ENCODE assay signal across 33 cellular contexts in the genomic region with DNA sequence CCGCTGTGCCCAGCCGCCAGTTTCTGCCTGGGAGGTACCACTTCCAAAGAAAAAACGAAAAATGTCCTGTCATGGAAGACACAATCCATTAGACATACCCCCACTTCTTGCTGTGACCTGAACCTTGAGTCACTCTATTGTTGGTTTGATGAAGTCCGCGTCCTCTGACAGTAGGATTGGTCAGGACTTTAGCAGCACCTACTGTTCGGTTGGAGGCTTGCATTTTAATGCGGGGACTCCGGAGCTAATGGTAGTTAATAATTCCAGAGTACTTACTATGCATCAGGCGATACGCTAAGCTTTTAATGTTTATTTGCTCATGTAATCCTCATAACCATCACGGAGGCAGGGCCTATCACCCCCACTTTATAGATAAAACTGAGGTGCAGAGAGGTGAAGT. TPM values are rescaled to one million over a fixed set of nuclear protein-coding genes. Genes with fewer than 3 reads are reported as not detected.
"Had no signal": no experiment of that assay in that cellular context is flagged by ENCODE, and none has a peak within 500 bp of the region (broad histone marks: within the 10 kb centered on the region; RNA-seq: fewer than 3 reads in every experiment).

No MANE protein-coding gene starts in this region.

- H3K36me3 ChIP-seq: uterus had no signal

- H3K4me3 Mint-ChIP-seq: activated CD4-positive, alpha-beta memory T cell treated with anti-CD3 and anti-CD28 coated beads, Interleukin-2, amount 10 ng/mL, durations not matched to agents 7 days and 5 days; activated CD4-positive, alpha-beta T cell treated with anti-CD3 and anti-CD28 coated beads, Interleukin-2, amount 10 ng/mL, durations not matched to agents 24 days and 14 days; activated naive CD4-positive, alpha-beta T cell treated with anti-CD3 and anti-CD28 coated beads, Interleukin-2, amount 50 U/mL, for 24 hours; activated naive CD8-positive, alpha-beta T cell treated with anti-CD3 and anti-CD28 coated beads, Interleukin-2, amount 50 U/mL, for 24 hours; activated T-cell treated with anti-CD3 and anti-CD28 coated beads, Interleukin-2, amount 50 U/mL, for 24 hours; activated T-helper 17 cell treated with anti-CD3 and anti-CD28 coated beads, Interleukin-2, amount 50 U/mL, for 72 hours; central memory CD8-positive, alpha-beta T cell; effector memory CD8-positive, alpha-beta T cell; immature natural killer cell; natural killer cell treated with Interleukin-12 subunit alpha and Interleukin-12 subunit beta and Interleukin-15 and Interleukin-18, amount 100 ng/mL, for 72 hours; stimulated activated naive CD8-positive, alpha-beta T cell treated with anti-CD3 and anti-CD28 coated beads, Interleukin-15, Interleukin-2, amounts not matched to agents 100 ng/mL and 50 ng/mL, for 24 hours; T-helper 1 cell treated with Interleukin-12 subunit alpha and Interleukin-12 subunit beta and Interleukin-4 antibody, amounts not matched to agents 30 μg/mL and 1 μg/mL, for 36 hours had no signal

- H3K9me3 Mint-ChIP-seq: activated CD4-positive, alpha-beta memory T cell treated with anti-CD3 and anti-CD28 coated beads, Interleukin-2, amount 10 ng/mL, durations not matched to agents 7 days and 5 days; activated CD4-positive, alpha-beta T cell treated with anti-CD3 and anti-CD28 coated beads, Interleukin-2, amount 10 ng/mL, durations not matched to agents 24 days and 14 days; activated naive CD4-positive, alpha-beta T cell treated with anti-CD3 and anti-CD28 coated beads, Interleukin-2, amount 50 U/mL, for 24 hours; activated naive CD8-positive, alpha-beta T cell treated with anti-CD3 and anti-CD28 coated beads, Interleukin-2, amount 50 U/mL, for 24 hours; activated T-cell treated with anti-CD3 and anti-CD28 coated beads, Interleukin-2, amount 50 U/mL, for 24 hours; activated T-helper 17 cell treated with anti-CD3 and anti-CD28 coated beads, Interleukin-2, amount 50 U/mL, for 72 hours; central memory CD8-positive, alpha-beta T cell; effector memory CD8-positive, alpha-beta T cell; immature natural killer cell; natural killer cell treated with Interleukin-12 subunit alpha and Interleukin-12 subunit beta and Interleukin-15 and Interleukin-18, amount 100 ng/mL, for 72 hours; stimulated activated naive CD8-positive, alpha-beta T cell treated with anti-CD3 and anti-CD28 coated beads, Interleukin-15, Interleukin-2, amounts not matched to agents 100 ng/mL and 50 ng/mL, for 24 hours; T-helper 1 cell treated with Interleukin-12 subunit alpha and Interleukin-12 subunit beta and Interleukin-4 antibody, amounts not matched to agents 30 μg/mL and 1 μg/mL, for 36 hours had no signal

- H3K4me1 ChIP-seq: uterus had no signal

- H3K4me1 Mint-ChIP-seq: activated CD4-positive, alpha-beta memory T cell treated with anti-CD3 and anti-CD28 coated beads, Interleukin-2, amount 10 ng/mL, durations not matched to agents 7 days and 5 days; activated CD4-positive, alpha-beta T cell treated with anti-CD3 and anti-CD28 coated beads, Interleukin-2, amount 10 ng/mL, durations not matched to agents 24 days and 14 days; activated naive CD4-positive, alpha-beta T cell treated with anti-CD3 and anti-CD28 coated beads, Interleukin-2, amount 50 U/mL, for 24 hours; activated naive CD8-positive, alpha-beta T cell treated with anti-CD3 and anti-CD28 coated beads, Interleukin-2, amount 50 U/mL, for 24 hours; activated T-helper 17 cell treated with anti-CD3 and anti-CD28 coated beads, Interleukin-2, amount 50 U/mL, for 72 hours; central memory CD8-positive, alpha-beta T cell; immature natural killer cell had no signal

- H3K27me3 Mint-ChIP-seq: activated CD4-positive, alpha-beta memory T cell treated with anti-CD3 and anti-CD28 coated beads, Interleukin-2, amount 10 ng/mL, durations not matched to agents 7 days and 5 days; activated CD4-positive, alpha-beta T cell treated with anti-CD3 and anti-CD28 coated beads, Interleukin-2, amount 10 ng/mL, durations not matched to agents 24 days and 14 days; activated naive CD4-positive, alpha-beta T cell treated with anti-CD3 and anti-CD28 coated beads, Interleukin-2, amount 50 U/mL, for 24 hours; activated naive CD8-positive, alpha-beta T cell treated with anti-CD3 and anti-CD28 coated beads, Interleukin-2, amount 50 U/mL, for 24 hours; activated T-cell treated with anti-CD3 and anti-CD28 coated beads, Interleukin-2, amount 50 U/mL, for 24 hours; activated T-helper 17 cell treated with anti-CD3 and anti-CD28 coated beads, Interleukin-2, amount 50 U/mL, for 72 hours; central memory CD8-positive, alpha-beta T cell; effector memory CD8-positive, alpha-beta T cell; natural killer cell treated with Interleukin-12 subunit alpha and Interleukin-12 subunit beta and Interleukin-15 and Interleukin-18, amount 100 ng/mL, for 72 hours; stimulated activated naive CD8-positive, alpha-beta T cell treated with anti-CD3 and anti-CD28 coated beads, Interleukin-15, Interleukin-2, amounts not matched to agents 100 ng/mL and 50 ng/mL, for 24 hours had no signal

- H3K27me3 ChIP-seq: left lung, neutrophil, right lobe of liver, uterus had no signal

- DNase-seq: activated CD4-positive, alpha-beta memory T cell treated with anti-CD3 and anti-CD28 coated beads, Interleukin-2, amount 10 ng/mL, durations not matched to agents 7 days and 5 days; activated CD4-positive, alpha-beta T cell treated with anti-CD3 and anti-CD28 coated beads, Interleukin-2, amount 10 ng/mL, durations not matched to agents 24 days and 14 days; activated CD4-positive, CD25-positive, alpha-beta regulatory T cell treated with anti-CD3 and anti-CD28 coated beads, Interleukin-2, amount 50 U/mL, for 72 hours; activated CD8-positive, alpha-beta memory T cell treated with anti-CD3 and anti-CD28 coated beads, Interleukin-2, amount 50 U/mL, for 48 hours; activated naive CD8-positive, alpha-beta T cell treated with anti-CD3 and anti-CD28 coated beads, Interleukin-2, amount 50 U/mL, for 24 hours; activated T-cell treated with anti-CD3 and anti-CD28 coated beads, Interleukin-2, amount 50 U/mL, for 24 hours; amygdala; effector memory CD8-positive, alpha-beta T cell; head of caudate nucleus; hippocampal formation; immature natural killer cell; left lung; mesendoderm; mucosa of descending colon; right lobe of liver; stimulated activated CD4-positive, alpha-beta T cell treated with anti-CD3 and anti-CD28 coated beads, Interleukin-12 subunit alpha, Interleukin-12 subunit beta, amount 100 ng/mL, for 4 hours; stimulated activated CD4-positive, alpha-beta T cell treated with anti-CD3 and anti-CD28 coated beads, Interleukin-4, amount 100 ng/mL, for 1 hour; SW 1271; T-helper 9 cell; trophoblast cell; uterus had no signal

- H3K4me3 ChIP-seq: coronary artery, left lung, lung, mucosa of descending colon, right lobe of liver, thoracic aorta, uterus had no signal

- H3K27ac Mint-ChIP-seq: activated CD4-positive, alpha-beta memory T cell treated with anti-CD3 and anti-CD28 coated beads, Interleukin-2, amount 10 ng/mL, durations not matched to agents 7 days and 5 days; activated CD4-positive, alpha-beta T cell treated with anti-CD3 and anti-CD28 coated beads, Interleukin-2, amount 10 ng/mL, durations not matched to agents 24 days and 14 days; activated naive CD4-positive, alpha-beta T cell treated with anti-CD3 and anti-CD28 coated beads, Interleukin-2, amount 50 U/mL, for 24 hours; activated naive CD8-positive, alpha-beta T cell treated with anti-CD3 and anti-CD28 coated beads, Interleukin-2, amount 50 U/mL, for 24 hours; activated T-cell treated with anti-CD3 and anti-CD28 coated beads, Interleukin-2, amount 50 U/mL, for 24 hours; activated T-helper 17 cell treated with anti-CD3 and anti-CD28 coated beads, Interleukin-2, amount 50 U/mL, for 72 hours; immature natural killer cell; natural killer cell treated with Interleukin-12 subunit alpha and Interleukin-12 subunit beta and Interleukin-15 and Interleukin-18, amount 100 ng/mL, for 72 hours; stimulated activated naive CD8-positive, alpha-beta T cell treated with anti-CD3 and anti-CD28 coated beads, Interleukin-15, Interleukin-2, amounts not matched to agents 100 ng/mL and 50 ng/mL, for 24 hours; T-helper 1 cell treated with Interleukin-12 subunit alpha and Interleukin-12 subunit beta and Interleukin-4 antibody, amounts not matched to agents 30 μg/mL and 1 μg/mL, for 36 hours had no signal

- ATAC-seq: activated naive CD8-positive, alpha-beta T cell treated with anti-CD3 and anti-CD28 coated beads, Interleukin-2, amount 50 U/mL, for 24 hours; activated T-helper 17 cell treated with anti-CD3 and anti-CD28 coated beads, Interleukin-2, amount 50 U/mL, for 72 hours; effector memory CD8-positive, alpha-beta T cell; left lung; mucosa of descending colon; natural killer cell treated with Interleukin-12 subunit alpha and Interleukin-12 subunit beta and Interleukin-15 and Interleukin-18, amount 100 ng/mL, for 72 hours; right lobe of liver had no signal

- H3K9me3 ChIP-seq: left lung, mucosa of descending colon, neutrophil, right lobe of liver, thoracic aorta, uterus had no signal

- H3K27ac ChIP-seq: coronary artery, left lung, neutrophil, right lobe of liver, thoracic aorta, uterus had no signal

RNA-seq across cellular contexts. Expression of a gene that starts 7.9 kb away (rescaled TPM):
- total RNA-seq: myocyte, skeletal muscle tissue had no signal

RNA-seq across cellular contexts. Expression of a gene that starts 56.1 kb away (rescaled TPM):
- total RNA-seq: activated CD4-positive, alpha-beta memory T cell treated with anti-CD3 and anti-CD28 coated beads, Interleukin-2, amount 10 ng/mL, durations not matched to agents 7 days and 5 days; activated CD4-positive, alpha-beta T cell treated with anti-CD3 and anti-CD28 coated beads, Interleukin-2, amount 10 ng/mL, durations not matched to agents 24 days and 14 days; activated T-helper 17 cell treated with anti-CD3 and anti-CD28 coated beads, Interleukin-2, amount 50 U/mL, for 72 hours; natural killer cell treated with Interleukin-12 subunit alpha and Interleukin-12 subunit beta and Interleukin-15 and Interleukin-18, amount 100 ng/mL, for 72 hours had no signal
- polyA plus RNA-seq: immature natural killer cell had no signal
